In the genomic region with DNA sequence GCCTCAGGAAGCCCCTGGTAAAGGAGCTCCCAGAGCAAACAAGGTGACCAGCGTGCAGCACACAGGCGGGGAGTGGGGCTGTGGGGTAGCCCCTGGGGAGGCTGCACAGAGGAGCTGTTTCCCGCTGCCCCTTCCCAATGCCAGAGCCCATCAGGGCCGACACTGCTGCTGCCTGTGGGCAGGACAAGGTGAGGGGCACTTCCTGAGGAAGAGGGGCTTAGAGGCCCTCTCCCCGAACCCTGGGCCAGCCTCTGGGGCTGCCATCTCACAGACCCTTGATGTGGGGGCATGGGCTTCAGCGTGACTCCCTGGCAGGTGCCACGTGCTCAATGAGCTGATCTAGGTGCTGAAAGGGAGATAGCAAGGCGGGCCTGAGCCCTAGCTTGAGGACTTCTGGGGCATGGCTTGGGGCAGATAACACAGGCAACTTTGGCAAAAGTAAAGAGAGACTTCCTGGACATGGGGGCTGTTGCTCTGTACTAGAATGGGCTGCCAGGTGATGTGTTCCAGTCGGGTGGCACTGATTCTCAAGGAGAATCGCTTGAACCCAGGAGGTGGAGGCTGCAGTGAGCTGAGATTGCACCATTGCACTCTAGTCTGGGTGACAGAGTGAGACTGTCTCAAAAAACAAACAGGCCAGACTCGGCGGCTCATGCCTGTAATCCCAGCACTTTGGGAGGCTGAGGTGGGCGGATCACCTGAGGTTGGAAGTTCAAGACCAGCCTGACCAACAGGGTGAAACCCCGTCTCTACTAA, we compare ENCODE assay signal across 20 cellular contexts. TPM values are rescaled to one million over a fixed set of nuclear protein-coding genes. Genes with fewer than 3 reads are reported as not detected.
A peak's percentile ranks its signal among the peaks of the same experiment; 100 is the strongest.
DNase-seq lines count a peak whose midpoint lies in the region; ATAC-seq, FAIRE-seq and TF ChIP-seq lines count a peak whose summit lies in the region.
"Had no signal": no experiment of that assay in that cellular context is flagged by ENCODE, and none has a peak within 500 bp of the region (broad histone marks: within the 10 kb centered on the region; RNA-seq: fewer than 3 reads in every experiment).

No MANE protein-coding gene starts in this region.

- peaks cover 57% of the 10 kb centered on the region for H3K4me1 ChIP-seq in CD4-positive, CD25-positive, alpha-beta regulatory T cell (ENCODE audit: control insufficient read depth, insufficient read depth, low read length, poor library complexity, severe bottlenecking)
- H3K4me1 ChIP-seq in K562 (replicated peaks in 1 of 2; ENCODE audit: control insufficient read depth in 2 of 2, insufficient read depth in 2 of 2, low read length in 2 of 2): peaks cover 37 to 80% of the 10 kb centered on the region in 2 experiments
- H3K4me1 ChIP-seq in HepG2 (ENCODE audit: insufficient read depth, low read length): peaks cover 48% of the 10 kb centered on the region

- H3K27me3 Mint-ChIP-seq in CD4-positive, CD25-positive, alpha-beta regulatory T cell: no peaks in the 10 kb centered on the region
- H3K27me3 Mint-ChIP-seq: T-cell had no signal

- FAIRE-seq in K562 (lab: Jason Lieb, UNC): peak; percentile 26
- no peak for FAIRE-seq in HepG2 (lab: Jason Lieb, UNC)
- FAIRE-seq: H54 had no signal

- TF ChIP-seq RAD21 in K562 (CRISPR knock-in tag; conservative IDR thresholded peaks at IDR 0.05 in 1 of 2, IDR thresholded peaks at IDR 0.05 in 1 of 2) (no peak), HepG2 (CRISPR knock-in tag; IDR thresholded peaks at IDR 0.05) (no peak)

- H3K9ac ChIP-seq in K562 (ENCODE audit: insufficient read depth in 1 of 2, low read depth in 2 of 2, low read length in 2 of 2): peak overlapping the region; percentile 17 to 86; a peak in 2 of 4 replicates
- H3K9ac ChIP-seq in HepG2 (ENCODE audit: insufficient read depth, low read depth, low read length): no peak overlapping the region

- WGBS in K562 (ENCODE audit: insufficient coverage, low coverage, missing lambda C conversion rate): 54% methylated on average over 13 of the region's 14 CpGs
- 37% methylated on average over 11 of the region's 14 CpGs for WGBS in HepG2 (ENCODE audit: low lambda C conversion rate)

- TF ChIP-seq CTCF in K562 (IDR thresholded peaks at IDR 0.05 in 2 of 3, conservative IDR thresholded peaks at IDR 0.05 in 1 of 3; ENCODE audit: insufficient read depth in 2 of 3, low read depth in 1 of 3, low read length in 3 of 3) (no peak), HepG2 (CRISPR knock-in tag; IDR thresholded peaks at IDR 0.05) (no peak)

- no peak overlapping the region for H2AFZ ChIP-seq in K562 (ENCODE audit: low read depth, low read length)
- H2AFZ ChIP-seq in HepG2 (ENCODE audit: low read length): no peak overlapping the region

- peaks cover 3% of the 10 kb centered on the region for H3K36me3 Mint-ChIP-seq in CD4-positive, CD25-positive, alpha-beta regulatory T cell
- H3K36me3 Mint-ChIP-seq: T-cell had no signal

- H3K9me1 ChIP-seq in K562 (ENCODE audit: control insufficient read depth, insufficient read depth, low read length): no peaks in the 10 kb centered on the region

- H4K20me1 ChIP-seq in K562 (replicated peaks; ENCODE audit: control insufficient read depth, insufficient read depth, low read length) (no peaks in the 10 kb centered on the region), HepG2 (ENCODE audit: insufficient read depth, low read length) (no peaks in the 10 kb centered on the region)

- H3K4me3 Mint-ChIP-seq in CD4-positive, CD25-positive, alpha-beta regulatory T cell: peak overlapping the region in 1 of 4 donors; percentile 64
- H3K4me3 Mint-ChIP-seq: T-cell had no signal

- peaks cover 7 to 67% (median 32%) of the 10 kb centered on the region in 4 donors for H3K4me1 Mint-ChIP-seq in CD4-positive, CD25-positive, alpha-beta regulatory T cell

- H3K79me2 ChIP-seq in K562 (ENCODE audit: control insufficient read depth, insufficient read depth, low read length) (peaks cover 55% of the 10 kb centered on the region), HepG2 (ENCODE audit: insufficient read depth, low read length) (no peaks in the 10 kb centered on the region)

- no peak overlapping the region for H3K27ac ChIP-seq in CD4-positive, CD25-positive, alpha-beta regulatory T cell (ENCODE audit: insufficient read depth, low read length, poor library complexity, severe bottlenecking)
- H3K27ac ChIP-seq in K562 (ENCODE audit: extremely low read depth, low read depth, low read length) (peak overlapping the region; percentile 51; the same call in 2 of the 3 replicates), HepG2 (ENCODE audit: extremely low read length, insufficient read depth, low read length) (no peak overlapping the region)
- H3K27ac ChIP-seq: HL-60, Peyer's patch had no signal

- BruUV-seq in K562 (replicated peaks; lab: Mats Ljungman, UMichigan) (no TSS peak), HepG2 (replicated peaks; lab: Mats Ljungman, UMichigan) (no TSS peak)

- TF ChIP-seq EP300 in K562 (IDR thresholded peaks at IDR 0.05; ENCODE audit: low read length): no peak
- TF ChIP-seq EP300 in HepG2 (IDR thresholded peaks at IDR 0.05; ENCODE audit: low read depth in 2 of 2, low read length in 2 of 2): no peak
- TF ChIP-seq EP300 in HepG2 (CRISPR knock-in tag; IDR thresholded peaks at IDR 0.05; ENCODE audit: borderline replicate concordance): no peak

- no peaks in the 10 kb centered on the region for H3K27me3 ChIP-seq in CD4-positive, CD25-positive, alpha-beta regulatory T cell (ENCODE audit: control insufficient read depth, insufficient read depth, low read length)
- H3K27me3 ChIP-seq in H7 (ENCODE audit: control insufficient read depth, insufficient read depth, low read length) (no peaks in the 10 kb centered on the region), K562 (ENCODE audit: control insufficient read depth in 2 of 2, insufficient read depth in 2 of 2, low read length in 2 of 2) (no peaks in the 10 kb centered on the region; a peak in 1 of 5 replicates), HepG2 (ENCODE audit: control insufficient read depth in 1 of 2, insufficient read depth in 2 of 2, low read length in 2 of 2) (peaks cover 2 to 70% of the 10 kb centered on the region in 2 experiments)
- H3K27me3 ChIP-seq: Peyer's patch had no signal

- H3K27ac Mint-ChIP-seq in CD4-positive, CD25-positive, alpha-beta regulatory T cell: peak overlapping the region in 2 of 3 donors; percentile 15 to 66

- ATAC-seq in CD4-positive, CD25-positive, alpha-beta regulatory T cell (ENCODE audit: low read depth in 2 of 2): no peak
- ATAC-seq in K562 (no peak), HepG2 (peak; percentile 5; the same call in 2 of the 3 replicates), HG03521 (IDR thresholded peaks at IDR 0.05; ENCODE audit: unreplicated experiment) (no peak), HG03460 (IDR thresholded peaks at IDR 0.05; ENCODE audit: unreplicated experiment) (no peak)
- ATAC-seq: T-cell had no signal

- CTCF ChIA-PET in K562 (lab: Yijun Ruan, JAX; ENCODE audit: low intra/inter-chr PET ratio): no interaction called here
- CTCF ChIA-PET in HepG2 (lab: Yijun Ruan, JAX; ENCODE audit: low intra/inter-chr PET ratio, low total read pairs): no interaction called here

- DNase-seq in CD4-positive, CD25-positive, alpha-beta regulatory T cell: no peak
- DNase-seq in H7 (peak; percentile 43), K562 (ENCODE audit: extremely low read depth in 1 of 4, low spot score in 3 of 4) (peak in 2 of 4 experiments; percentile 35 to 50), HepG2 (ENCODE audit: low spot score) (no peak), NCI-H2196 treated with DMSO at 0.1 percent for 48 hours (lab: John Stamatoyannopoulos, UW; ENCODE audit: unreplicated experiment) (no peak), AG20443 (ENCODE audit: low spot score) (no peak)
- DNase-seq: ACHN, AML-193, DMS153, GF-D8, NCI-H1092 treated with DMSO at 0.1 percent for 48 hours, NCI-H2081, NCI-H2171 treated with DMSO at 0.1 percent for 48 hours, NCI-H446 treated with DMSO at 0.1 percent for 48 hours, Peyer's patch, T-cell had no signal

- intact Hi-C loops in K562 (cut with micrococcal nuclease) (no loop called here), HepG2 (cut with micrococcal nuclease; ENCODE audit: unreplicated experiment) (no loop called here)

- in situ Hi-C loops in K562 (cut with MboI): no loop called here
- in situ Hi-C loops in HepG2 (cut with HindIII; ENCODE audit: extremely low pct_ligation_motif_present, low pct_unique_long_range_greater_than_20kb): no loop called here

- H3K9me3 Mint-ChIP-seq in CD4-positive, CD25-positive, alpha-beta regulatory T cell: no peaks in the 10 kb centered on the region
- H3K9me3 Mint-ChIP-seq: T-cell had no signal

- H3K36me3 ChIP-seq in CD4-positive, CD25-positive, alpha-beta regulatory T cell (ENCODE audit: control insufficient read depth, insufficient read depth, low read length): no peaks in the 10 kb centered on the region
- no peaks in the 10 kb centered on the region for H3K36me3 ChIP-seq in H7 (replicated peaks; ENCODE audit: control insufficient read depth, insufficient read depth, low read length)
- peaks cover 4% of the 10 kb centered on the region; the same call in 1 of the 3 replicates for H3K36me3 ChIP-seq in K562 (ENCODE audit: control insufficient read depth, insufficient read depth, low read length)
- H3K36me3 ChIP-seq in HepG2 (replicated peaks in 1 of 2; ENCODE audit: control insufficient read depth in 1 of 2, insufficient read depth in 2 of 2, low read length in 2 of 2): no peaks in the 10 kb centered on the region
- H3K36me3 ChIP-seq: Peyer's patch had no signal

- H3K4me2 ChIP-seq in K562 (ENCODE audit: insufficient read depth, low read length): peak overlapping the region; percentile 35
- H3K4me2 ChIP-seq in HepG2 (ENCODE audit: low read depth, low read length): no peak overlapping the region

- no peaks in the 10 kb centered on the region for H3K9me3 ChIP-seq in CD4-positive, CD25-positive, alpha-beta regulatory T cell (ENCODE audit: control insufficient read depth in 2 of 2, low read length in 2 of 2)
- no peaks in the 10 kb centered on the region for H3K9me3 ChIP-seq in K562 (replicated peaks; ENCODE audit: control insufficient read depth, insufficient read depth, low read depth, low read length)
- H3K9me3 ChIP-seq in HepG2 (ENCODE audit: low read length): no peaks in the 10 kb centered on the region
- H3K9me3 ChIP-seq: Peyer's patch had no signal

- POLR2A ChIA-PET in K562 (lab: Yijun Ruan, JAX): interaction anchor here (1.3 kb wide), 1 partner anchor 12 kb away, joined by 5 read pairs; no protein-coding TSS in a partner anchor
- POLR2A ChIA-PET in HepG2 (lab: Yijun Ruan, JAX): no interaction called here

- no peak for TF ChIP-seq POLR2A in K562 (conservative IDR thresholded peaks at IDR 0.05)
- no peak for TF ChIP-seq POLR2A in HepG2 (IDR thresholded peaks at IDR 0.05; ENCODE audit: insufficient read depth in 1 of 2, low read depth in 2 of 2, low read length in 2 of 2)

- no peak overlapping the region for H3K4me3 ChIP-seq in CD4-positive, CD25-positive, alpha-beta regulatory T cell (ENCODE audit: low read depth, low read length)
- H3K4me3 ChIP-seq in H7 (ENCODE audit: insufficient read depth, low read depth, low read length): no peak overlapping the region
- H3K4me3 ChIP-seq in K562: no peak overlapping the region
- no peak overlapping the region for H3K4me3 ChIP-seq in HepG2 (replicated peaks in 1 of 3; ENCODE audit: insufficient read depth in 1 of 3, low read depth in 2 of 3, low read length in 3 of 3)
- H3K4me3 ChIP-seq: Peyer's patch had no signal

RNA-seq across cellular contexts. Expression of gene KLF11, which starts 9.9 kb away (rescaled TPM):
- total RNA-seq in CD4-positive, CD25-positive, alpha-beta regulatory T cell: 38.9 TPM
- polyA plus RNA-seq in CD4-positive, CD25-positive, alpha-beta regulatory T cell: 10 to 100 TPM in 2 of 4 donors, 1 to 10 TPM in 2; 5.9 to 22.3 (median 8.9) TPM
- 11.8 and 12.6 TPM in 2 replicates for total RNA-seq in H7 (2014; rRNA removed; shearing (Covaris generic))
- 14.2 and 14.4 TPM in 2 replicates for total RNA-seq in K562 (2011; cell fraction: chromatin; rRNA removed; ENCODE audit: low replicate concordance)
- 11.3 and 12.0 TPM in 2 replicates for total RNA-seq in K562 (2011; cell fraction: nucleolus; rRNA removed)
- 14.4 and 15.9 TPM in 2 replicates for total RNA-seq in K562 (2011; cell fraction: nucleoplasm; rRNA removed)
- 5.6 and 8.7 TPM in 2 replicates for total RNA-seq in K562 (2014; rRNA removed)
- total RNA-seq in K562 (2014; rRNA removed; fragmentation: Illumina TruSeq; extraction: Trizol): 6.1 and 6.5 TPM in 2 replicates
- total RNA-seq in K562 (2015; rRNA removed; fragmentation: Illumina TruSeq; extraction: Trizol): 6.7 and 7.1 TPM in 2 replicates
- total RNA-seq in K562 (2021): 13.1 and 13.4 TPM in 2 replicates
- polyA plus RNA-seq in K562 (2011; rRNA removed): 11.4 and 19.6 TPM in 2 replicates
- polyA plus RNA-seq in K562 (2011; cell fraction: cytosol; rRNA removed): 7.0 and 9.5 TPM in 2 replicates
- 12.5 and 13.4 TPM in 2 replicates for polyA plus RNA-seq in K562 (2011; cell fraction: nucleus; rRNA removed)
- 5.1 and 7.4 TPM in 2 replicates for polyA plus RNA-seq in K562 (2012)
- polyA plus RNA-seq in K562 (2014; fragmentation: Illumina TruSeq; extraction: Trizol): 10.7 and 10.8 TPM in 2 replicates
- 1 to 10 TPM; 2.1 to 3.0 TPM for polyA plus RNA-seq in K562 (2014; fragmentation: Nextera tagmentation; extraction: Ambion mirVana)
- 6.2 and 6.5 TPM in 2 replicates for polyA plus RNA-seq in K562 (2014; rRNA removed)
- polyA minus RNA-seq in K562 (2011; rRNA and poly(A)+ RNA removed): 11.9 and 14.6 TPM in 2 replicates
- 7.5 and 8.1 TPM in 2 replicates for polyA minus RNA-seq in K562 (2011; cell fraction: cytosol; rRNA and poly(A)+ RNA removed)
- polyA minus RNA-seq in K562 (2011; cell fraction: nucleus; rRNA and poly(A)+ RNA removed): 4.7 and 8.6 TPM in 2 replicates
- total RNA-seq in HepG2 (2016; rRNA removed; fragmentation: Illumina TruSeq; extraction: Trizol): 2.5 and 3.1 TPM in 2 replicates
- 0.53 and 0.71 TPM in 2 replicates for total RNA-seq in HepG2 (2016; cell fraction: cytosol; rRNA removed; fragmentation: Illumina TruSeq; extraction: Trizol; ENCODE audit: low read depth)
- total RNA-seq in HepG2 (2016; cell fraction: insoluble cytoplasmic fraction; rRNA removed; fragmentation: Illumina TruSeq; extraction: Trizol): 2.6 and 2.9 TPM in 2 replicates
- 3.0 and 3.1 TPM in 2 replicates for total RNA-seq in HepG2 (2016; cell fraction: membrane; rRNA removed; fragmentation: Illumina TruSeq; extraction: Trizol)
- total RNA-seq in HepG2 (2016; cell fraction: nucleus; rRNA removed; fragmentation: Illumina TruSeq; extraction: Trizol): 2.7 and 3.1 TPM in 2 replicates
- polyA plus RNA-seq in HepG2 (2011; rRNA removed): 11.8 and 16.9 TPM in 2 replicates
- polyA plus RNA-seq in HepG2 (2011; cell fraction: cytosol; rRNA removed): 5.0 and 9.2 TPM in 2 replicates
- polyA plus RNA-seq in HepG2 (2011; cell fraction: nucleus; rRNA removed): 5.8 and 9.5 TPM in 2 replicates
- polyA plus RNA-seq in HepG2 (2012): 8.7 and 11.2 TPM in 2 replicates
- 0.48 and 0.57 TPM in 2 replicates for polyA plus RNA-seq in HepG2 (2016; cell fraction: cytosol; fragmentation: Illumina TruSeq; extraction: Trizol; ENCODE audit: low read depth)
- 2.9 and 3.2 TPM in 2 replicates for polyA plus RNA-seq in HepG2 (2016; cell fraction: insoluble cytoplasmic fraction; fragmentation: Illumina TruSeq; extraction: Trizol; ENCODE audit: low read depth)
- 1.8 and 2.0 TPM in 2 replicates for polyA plus RNA-seq in HepG2 (2016; cell fraction: membrane; fragmentation: Illumina TruSeq; extraction: Trizol; ENCODE audit: low read depth)
- 4.8 and 5.6 TPM in 2 replicates for polyA plus RNA-seq in HepG2 (2016; cell fraction: nucleus; fragmentation: Illumina TruSeq; extraction: Trizol; ENCODE audit: insufficient read depth, low read depth)
- polyA minus RNA-seq in HepG2 (2011; rRNA and poly(A)+ RNA removed; ENCODE audit: low replicate concordance): 22.9 and 78.5 TPM in 2 replicates
- 5.3 and 10.4 TPM in 2 replicates for polyA minus RNA-seq in HepG2 (2011; cell fraction: cytosol; rRNA and poly(A)+ RNA removed)
- 7.1 and 10.8 TPM in 2 replicates for polyA minus RNA-seq in HepG2 (2011; cell fraction: nucleus; rRNA and poly(A)+ RNA removed)

RNA-seq across cellular contexts. Expression of gene CYS1, which starts 46.8 kb away (rescaled TPM):
- not detected for total RNA-seq in CD4-positive, CD25-positive, alpha-beta regulatory T cell
- polyA plus RNA-seq in CD4-positive, CD25-positive, alpha-beta regulatory T cell: not detected
- total RNA-seq in H7 (2014; rRNA removed; shearing (Covaris generic)): 0.24 and 0.63 TPM in 2 replicates
- total RNA-seq in K562 (2011; cell fraction: chromatin; rRNA removed; ENCODE audit: low replicate concordance): not detected in 2 replicates
- not detected in 2 replicates for total RNA-seq in K562 (2011; cell fraction: nucleolus; rRNA removed)
- total RNA-seq in K562 (2011; cell fraction: nucleoplasm; rRNA removed): not detected in 2 replicates
- not detected in 2 replicates for total RNA-seq in K562 (2014; rRNA removed)
- not detected in 2 replicates for total RNA-seq in K562 (2014; rRNA removed; fragmentation: Illumina TruSeq; extraction: Trizol)
- not detected in 2 replicates for total RNA-seq in K562 (2015; rRNA removed; fragmentation: Illumina TruSeq; extraction: Trizol)
- 0.11 TPM in 1 of 2 replicates, not detected in the other for total RNA-seq in K562 (2021)
- not detected in 2 replicates for polyA plus RNA-seq in K562 (2011; rRNA removed)
- polyA plus RNA-seq in K562 (2011; cell fraction: cytosol; rRNA removed): not detected in 2 replicates
- polyA plus RNA-seq in K562 (2011; cell fraction: nucleus; rRNA removed): not detected in 2 replicates
- not detected in 2 replicates for polyA plus RNA-seq in K562 (2012)
- polyA plus RNA-seq in K562 (2014; fragmentation: Illumina TruSeq; extraction: Trizol): not detected in 2 replicates
- polyA plus RNA-seq in K562 (2014; fragmentation: Nextera tagmentation; extraction: Ambion mirVana): not detected
- 0.13 TPM in 1 of 2 replicates, not detected in the other for polyA plus RNA-seq in K562 (2014; rRNA removed)
- not detected in 2 replicates for polyA minus RNA-seq in K562 (2011; rRNA and poly(A)+ RNA removed)
- not detected in 2 replicates for polyA minus RNA-seq in K562 (2011; cell fraction: cytosol; rRNA and poly(A)+ RNA removed)
- polyA minus RNA-seq in K562 (2011; cell fraction: nucleus; rRNA and poly(A)+ RNA removed): not detected in 2 replicates
- not detected in 2 replicates for total RNA-seq in HepG2 (2016; rRNA removed; fragmentation: Illumina TruSeq; extraction: Trizol)
- total RNA-seq in HepG2 (2016; cell fraction: cytosol; rRNA removed; fragmentation: Illumina TruSeq; extraction: Trizol; ENCODE audit: low read depth): 0.09 TPM in 1 of 2 replicates, not detected in the other
- not detected in 2 replicates for total RNA-seq in HepG2 (2016; cell fraction: insoluble cytoplasmic fraction; rRNA removed; fragmentation: Illumina TruSeq; extraction: Trizol)
- total RNA-seq in HepG2 (2016; cell fraction: membrane; rRNA removed; fragmentation: Illumina TruSeq; extraction: Trizol): 0.14 TPM in 1 of 2 replicates, not detected in the other
- not detected in 2 replicates for total RNA-seq in HepG2 (2016; cell fraction: nucleus; rRNA removed; fragmentation: Illumina TruSeq; extraction: Trizol)
- 0.04 TPM in 2 replicates for polyA plus RNA-seq in HepG2 (2011; rRNA removed)
- 0.04 and 0.12 TPM in 2 replicates for polyA plus RNA-seq in HepG2 (2011; cell fraction: cytosol; rRNA removed)
- polyA plus RNA-seq in HepG2 (2011; cell fraction: nucleus; rRNA removed): 0.03 TPM in 1 of 2 replicates, not detected in the other
- polyA plus RNA-seq in HepG2 (2012): 0.13 TPM in 1 of 2 replicates, not detected in the other
- polyA plus RNA-seq in HepG2 (2016; cell fraction: cytosol; fragmentation: Illumina TruSeq; extraction: Trizol; ENCODE audit: low read depth): not detected in 2 replicates
- polyA plus RNA-seq in HepG2 (2016; cell fraction: insoluble cytoplasmic fraction; fragmentation: Illumina TruSeq; extraction: Trizol; ENCODE audit: low read depth): not detected in 2 replicates
- not detected in 2 replicates for polyA plus RNA-seq in HepG2 (2016; cell fraction: membrane; fragmentation: Illumina TruSeq; extraction: Trizol; ENCODE audit: low read depth)
- not detected in 2 replicates for polyA plus RNA-seq in HepG2 (2016; cell fraction: nucleus; fragmentation: Illumina TruSeq; extraction: Trizol; ENCODE audit: insufficient read depth, low read depth)
- polyA minus RNA-seq in HepG2 (2011; rRNA and poly(A)+ RNA removed; ENCODE audit: low replicate concordance): 0.16 TPM in 1 of 2 replicates, not detected in the other
- polyA minus RNA-seq in HepG2 (2011; cell fraction: cytosol; rRNA and poly(A)+ RNA removed): not detected in 2 replicates
- not detected in 2 replicates for polyA minus RNA-seq in HepG2 (2011; cell fraction: nucleus; rRNA and poly(A)+ RNA removed)
- total RNA-seq: T-cell had no signal
